In genomic region chr11:8779107-8779506, GRCh38 we compare ENCODE assay signal across 16 cellular contexts.
DNase-seq lines count a peak whose midpoint lies in the region; ATAC-seq and TF ChIP-seq lines count a peak whose summit lies in the region.
"Had no signal": no experiment of that assay in that cellular context is flagged by ENCODE, and none has a peak within 500 bp of the region (broad histone marks: within the 10 kb centered on the region; RNA-seq: fewer than 3 reads in every experiment).

No MANE protein-coding gene starts in this region.

- no peak for DNase-seq in cardiac muscle cell (ENCODE audit: low read depth in 1 of 2, low spot score in 1 of 2)
- DNase-seq in cardiac septum (ENCODE audit: low spot score), result no peak
- no peak for DNase-seq in right cardiac atrium
- DNase-seq in psoas muscle, result no peak
- DNase-seq in NCI-H1105 treated with DMSO at 0.1 percent for 48 hours (lab: John Stamatoyannopoulos, UW), result no peak
- DNase-seq in T-helper 9 cell, result no peak
- DNase-seq in coronary artery (ENCODE audit: low spot score), result no peak
- DNase-seq in stimulated activated CD4-positive, alpha-beta T cell treated with anti-CD3 and anti-CD28 coated beads, Interleukin-4, amount 100 ng/mL, for 1 hour, result no peak
- DNase-seq: activated CD4-positive, alpha-beta T cell treated with anti-CD3 and anti-CD28 coated beads, Interleukin-2, amount 10 ng/mL, durations not matched to agents 24 days and 14 days; activated naive CD4-positive, alpha-beta T cell treated with anti-CD3 and anti-CD28 coated beads for 36 hours; DMS79 treated with DMSO at 0.1 percent for 48 hours; glutamatergic neuron; kidney; NCI-H1694; NCI-H510A had no signal

- TF ChIP-seq CTCF in cardiac muscle cell (IDR thresholded peaks at IDR 0.05; ENCODE audit: low read depth, low read length) (no peak), psoas muscle (IDR thresholded peaks at IDR 0.05) (no peak), coronary artery (IDR thresholded peaks at IDR 0.05) (no peak)

- H3K4me3 ChIP-seq in cardiac muscle cell (no peak overlapping the region), right cardiac atrium (ENCODE audit: low read length) (no peak overlapping the region), psoas muscle (no peak overlapping the region), coronary artery (no peak overlapping the region)

- intact Hi-C loops in cardiac septum (cut with DNase I), result no loop called here
- intact Hi-C loops in right cardiac atrium (cut with DNase I), result no loop called here
- intact Hi-C loops in psoas muscle (cut with DNase I), result no loop called here

- H3K27me3 ChIP-seq in cardiac muscle cell (no peaks in the 10 kb centered on the region), right cardiac atrium (ENCODE audit: control insufficient read depth, insufficient read depth) (no peaks in the 10 kb centered on the region), psoas muscle (ENCODE audit: insufficient read depth in 3 of 3, low read length in 2 of 3) (no peaks in the 10 kb centered on the region)

- peaks cover 14% of the 10 kb centered on the region for H3K4me1 ChIP-seq in cardiac muscle cell (ENCODE audit: low read depth)
- H3K4me1 ChIP-seq in right cardiac atrium (ENCODE audit: control insufficient read depth, insufficient read depth, low read length), result peaks cover 26% of the 10 kb centered on the region
- H3K4me1 ChIP-seq in psoas muscle, result peaks cover 28% of the 10 kb centered on the region

- H3K27ac ChIP-seq in cardiac muscle cell (peak overlapping the region; percentile 25), right cardiac atrium (ENCODE audit: low read length) (peak overlapping the region; percentile 84), psoas muscle (peak overlapping the region; percentile 69), coronary artery (peak overlapping the region in 1 of 2 donors; percentile 22)
- H3K27ac ChIP-seq: C4-2B had no signal

- WGBS in right cardiac atrium, result 43% methylated on average over 4 of the region's 4 CpGs
- 38 to 45% (median 44%) methylated on average over 4 of the region's 4 CpGs for WGBS in psoas muscle, 3 donors

- H3K36me3 ChIP-seq in cardiac muscle cell, result no peaks in the 10 kb centered on the region
- no peaks in the 10 kb centered on the region for H3K36me3 ChIP-seq in psoas muscle (ENCODE audit: insufficient read depth in 1 of 2, low read depth in 1 of 2)

- ATAC-seq in right cardiac atrium, result peak in 1 of 2 donors; percentile 52
- peak; percentile 35 to 75 (median 44) for ATAC-seq in psoas muscle

- H3K9me3 ChIP-seq in cardiac muscle cell (ENCODE audit: low read depth) (no peaks in the 10 kb centered on the region), right cardiac atrium (ENCODE audit: control insufficient read depth, low read length) (no peaks in the 10 kb centered on the region), psoas muscle (no peaks in the 10 kb centered on the region)
